Comparison of ENCODE assay signal across 8 cellular contexts in the genomic region with DNA sequence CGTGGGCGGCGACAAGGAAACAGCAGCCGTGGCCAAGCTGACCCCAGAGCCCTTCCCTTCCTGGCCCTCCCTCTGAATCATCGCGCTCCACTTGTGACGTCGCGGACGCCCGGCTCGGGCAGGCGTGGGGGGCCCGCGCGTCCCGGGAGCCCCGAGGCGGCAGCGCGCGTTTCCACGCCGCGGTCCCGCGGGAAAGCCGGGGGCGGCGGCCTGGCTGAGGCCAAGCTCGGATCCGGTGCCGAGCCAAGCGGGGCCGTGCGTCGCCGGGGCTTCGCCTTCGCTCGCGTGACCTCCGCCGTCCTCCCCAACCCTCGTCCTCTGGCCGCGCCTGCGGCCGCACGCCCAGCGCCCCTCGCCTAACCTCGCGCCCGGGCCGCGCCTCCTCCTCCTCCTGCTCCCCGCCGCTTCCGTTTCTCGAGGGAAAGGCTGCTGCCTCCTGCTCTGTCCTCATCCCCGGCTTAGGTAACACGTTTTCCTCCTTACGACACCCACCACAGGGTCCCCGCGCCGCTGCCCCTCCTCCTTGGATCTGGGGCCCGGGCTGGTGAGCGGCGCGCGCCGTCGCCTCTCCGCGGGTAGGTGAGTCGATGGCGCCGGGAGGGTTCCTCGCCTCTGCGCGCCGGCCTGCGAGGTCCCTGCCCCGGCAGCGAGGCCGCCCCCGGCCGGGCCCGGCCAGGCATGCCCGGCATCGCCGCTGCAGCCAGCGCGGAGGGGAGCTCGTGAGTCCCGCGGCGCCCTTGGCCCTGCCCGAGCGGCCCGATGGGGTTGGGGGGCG. TPM values are rescaled to one million over a fixed set of nuclear protein-coding genes. Genes with fewer than 3 reads are reported as not detected.
DNase-seq lines count a peak whose midpoint lies in the region; ATAC-seq and TF ChIP-seq lines count a peak whose summit lies in the region.

A gene with protein sequence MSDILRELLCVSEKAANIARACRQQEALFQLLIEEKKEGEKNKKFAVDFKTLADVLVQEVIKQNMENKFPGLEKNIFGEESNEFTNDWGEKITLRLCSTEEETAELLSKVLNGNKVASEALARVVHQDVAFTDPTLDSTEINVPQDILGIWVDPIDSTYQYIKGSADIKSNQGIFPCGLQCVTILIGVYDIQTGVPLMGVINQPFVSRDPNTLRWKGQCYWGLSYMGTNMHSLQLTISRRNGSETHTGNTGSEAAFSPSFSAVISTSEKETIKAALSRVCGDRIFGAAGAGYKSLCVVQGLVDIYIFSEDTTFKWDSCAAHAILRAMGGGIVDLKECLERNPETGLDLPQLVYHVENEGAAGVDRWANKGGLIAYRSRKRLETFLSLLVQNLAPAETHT (plus strand): TSS at position 90 of the 775 bp plus-strand sequence. CDS start 16,514 bp downstream, outside the sequence.

- POLR2A ChIA-PET in RWPE1 (lab: Yijun Ruan, JAX; ENCODE audit: low non-redundant PET): no interaction called here

- no peaks in the 10 kb centered on the region for H3K27me3 Mint-ChIP-seq in Calu3 (ENCODE audit: unreplicated experiment)
- H3K27me3 Mint-ChIP-seq in activated naive CD4-positive, alpha-beta T cell treated with anti-CD3 and anti-CD28 coated beads, Interleukin-2, amount 10 ng/mL, durations not matched to agents 7 days and 5 days: peaks cover 27% of the 10 kb centered on the region
- H3K27me3 Mint-ChIP-seq in neural crest cell (ENCODE audit: low read depth): no peaks in the 10 kb centered on the region

- CTCF ChIA-PET in Calu3 (lab: Charles Lee): interaction anchor here (0.7 to 1.3 kb wide), 4 partner anchors 12 to 461 kb away, joined by 3 to 6 read pairs (median 4); no protein-coding TSS in a partner anchor
- CTCF ChIA-PET in RWPE1 (lab: Yijun Ruan, JAX): interaction anchor here (0.5 to 1.7 kb wide), 6 partner anchors 9 to 648 kb away, joined by 3 to 5 read pairs (median 4); no protein-coding TSS in a partner anchor
- CTCF ChIA-PET in activated naive CD4-positive, alpha-beta T cell treated with anti-CD3 and anti-CD28 coated beads, Interleukin-2, amount 10 ng/mL, durations not matched to agents 7 days and 5 days (lab: Charles Lee): interaction anchor here (0.8 to 1.9 kb wide), 7 partner anchors 12 to 27 kb away, joined by 3 to 12 read pairs (median 5); no protein-coding TSS in a partner anchor

- peak within 1 kb of the TSS; percentile 77 for H3K27ac Mint-ChIP-seq in Calu3 (ENCODE audit: unreplicated experiment)
- peak within 1 kb of the TSS; percentile 49 for H3K27ac Mint-ChIP-seq in activated naive CD4-positive, alpha-beta T cell treated with anti-CD3 and anti-CD28 coated beads, Interleukin-2, amount 10 ng/mL, durations not matched to agents 7 days and 5 days
- H3K27ac Mint-ChIP-seq in neural crest cell (ENCODE audit: unreplicated experiment): peak within 1 kb of the TSS; percentile 91

- H3K27ac ChIP-seq in RWPE1 (peak within 1 kb of the TSS; percentile 85), upper lobe of right lung (peak within 1 kb of the TSS; percentile 88)

- no peaks in the 10 kb centered on the region for H3K36me3 ChIP-seq in upper lobe of right lung

- peaks cover 20% of the 10 kb centered on the region for H3K36me3 Mint-ChIP-seq in Calu3 (ENCODE audit: insufficient read depth, unreplicated experiment)
- H3K36me3 Mint-ChIP-seq in activated naive CD4-positive, alpha-beta T cell treated with anti-CD3 and anti-CD28 coated beads, Interleukin-2, amount 10 ng/mL, durations not matched to agents 7 days and 5 days: no peaks in the 10 kb centered on the region
- no peaks in the 10 kb centered on the region for H3K36me3 Mint-ChIP-seq in neural crest cell (ENCODE audit: low read depth)

- H3K4me1 Mint-ChIP-seq in Calu3 (ENCODE audit: low read depth, unreplicated experiment) (peaks cover 12% of the 10 kb centered on the region), neural crest cell (peaks cover 25% of the 10 kb centered on the region)
- H3K4me1 Mint-ChIP-seq in activated naive CD4-positive, alpha-beta T cell treated with anti-CD3 and anti-CD28 coated beads, Interleukin-2, amount 10 ng/mL, durations not matched to agents 7 days and 5 days: peaks cover 14% of the 10 kb centered on the region

- no peaks in the 10 kb centered on the region for H3K27me3 ChIP-seq in upper lobe of right lung

- no peaks in the 10 kb centered on the region for H3K9me3 ChIP-seq in upper lobe of right lung

- peak within 1 kb of the TSS; percentile 73 for H3K4me3 ChIP-seq in upper lobe of right lung

- peak within 1 kb of the TSS; percentile 95 for H3K4me3 Mint-ChIP-seq in Calu3 (ENCODE audit: low read depth, unreplicated experiment)
- H3K4me3 Mint-ChIP-seq in activated naive CD4-positive, alpha-beta T cell treated with anti-CD3 and anti-CD28 coated beads, Interleukin-2, amount 10 ng/mL, durations not matched to agents 7 days and 5 days: peak within 1 kb of the TSS; percentile 75
- peak within 1 kb of the TSS; percentile 86 for H3K4me3 Mint-ChIP-seq in neural crest cell

- TF ChIP-seq CTCF in Calu3 (IDR thresholded peaks at IDR 0.05; ENCODE audit: unreplicated experiment) (no peak), RWPE1 (conservative IDR thresholded peaks at IDR 0.05; ENCODE audit: low read depth) (no peak), neural crest cell (conservative IDR thresholded peaks at IDR 0.05) (no peak), upper lobe of right lung (IDR thresholded peaks at IDR 0.05) (no peak)

- BruUV-seq in Calu3 (replicated peaks; lab: Mats Ljungman, UMichigan): no TSS peak

- peaks cover 10% of the 10 kb centered on the region for H3K4me1 ChIP-seq in upper lobe of right lung

- peak; percentile 61 for DNase-seq in Calu3
- DNase-seq in RWPE1 (ENCODE audit: low spot score): peak; percentile 34
- peak; percentile 59 for DNase-seq in activated naive CD4-positive, alpha-beta T cell treated with anti-CD3 and anti-CD28 coated beads, Interleukin-2, amount 10 ng/mL, durations not matched to agents 7 days and 5 days
- DNase-seq in foreskin melanocyte: peak; percentile 29
- DNase-seq in neural crest cell (ENCODE audit: low read depth, low spot score): peak; percentile 50
- peak; percentile 89 for DNase-seq in upper lobe of right lung

- ATAC-seq in GM19397 (IDR thresholded peaks at IDR 0.05; ENCODE audit: unreplicated experiment): peak; percentile 67
- ATAC-seq in HG03457 (IDR thresholded peaks at IDR 0.05; ENCODE audit: unreplicated experiment): peak; percentile 44
- ATAC-seq in upper lobe of right lung: peak; percentile 92

- H3K9me3 Mint-ChIP-seq in Calu3 (ENCODE audit: low read depth, unreplicated experiment) (no peaks in the 10 kb centered on the region), neural crest cell (peaks cover 4% of the 10 kb centered on the region)
- no peaks in the 10 kb centered on the region for H3K9me3 Mint-ChIP-seq in activated naive CD4-positive, alpha-beta T cell treated with anti-CD3 and anti-CD28 coated beads, Interleukin-2, amount 10 ng/mL, durations not matched to agents 7 days and 5 days

- intact Hi-C loops in Calu3 (cut with micrococcal nuclease; ENCODE audit: unreplicated experiment): no loop called here
- intact Hi-C loops in upper lobe of right lung (cut with DNase I): no loop called here

RNA-seq across cellular contexts. Expression of the gene that starts here (rescaled TPM):
- total RNA-seq in Calu3 (2022): 23.1 and 30.1 TPM in 2 replicates
- total RNA-seq in neural crest cell: 14.3 and 15.3 TPM in 2 replicates
- 38.1 TPM for total RNA-seq in upper lobe of right lung

Comparison
In these comparisons a context has a peak if more than half of its experiments do, and no peak if none do; other contexts are left out.
1. Peak in every context shown above with its lines: DNase-seq, ATAC-seq, H3K4me3 ChIP-seq and H3K27ac ChIP-seq.
2. DNase-seq: peak in every context shown above with its lines; median percentile 89 in upper lobe of right lung; 61 in Calu3; 59 in activated naive CD4-positive, alpha-beta T cell treated with anti-CD3 and anti-CD28 coated beads, Interleukin-2, amount 10 ng/mL, durations not matched to agents 7 days and 5 days; 50 in neural crest cell; 34 in RWPE1; 29 in foreskin melanocyte.